Comparison of ENCODE assay signal across 1 cellular context in genomic region chr22:39240841-39241631, GRCh38.
TF ChIP-seq lines count a peak whose summit lies in the region.

No MANE protein-coding gene starts in this region.

TF ChIP-seq in IMR-90, 13 proteins besides CTCF, POLR2A, EP300 and RAD21 (continued from another document):
- TF ChIP-seq USF2 (IDR thresholded peaks at IDR 0.05; ENCODE audit: low read depth, low read length) = peak; percentile 68
